ENCODE assay signal across 1 cellular context in the genomic region with DNA sequence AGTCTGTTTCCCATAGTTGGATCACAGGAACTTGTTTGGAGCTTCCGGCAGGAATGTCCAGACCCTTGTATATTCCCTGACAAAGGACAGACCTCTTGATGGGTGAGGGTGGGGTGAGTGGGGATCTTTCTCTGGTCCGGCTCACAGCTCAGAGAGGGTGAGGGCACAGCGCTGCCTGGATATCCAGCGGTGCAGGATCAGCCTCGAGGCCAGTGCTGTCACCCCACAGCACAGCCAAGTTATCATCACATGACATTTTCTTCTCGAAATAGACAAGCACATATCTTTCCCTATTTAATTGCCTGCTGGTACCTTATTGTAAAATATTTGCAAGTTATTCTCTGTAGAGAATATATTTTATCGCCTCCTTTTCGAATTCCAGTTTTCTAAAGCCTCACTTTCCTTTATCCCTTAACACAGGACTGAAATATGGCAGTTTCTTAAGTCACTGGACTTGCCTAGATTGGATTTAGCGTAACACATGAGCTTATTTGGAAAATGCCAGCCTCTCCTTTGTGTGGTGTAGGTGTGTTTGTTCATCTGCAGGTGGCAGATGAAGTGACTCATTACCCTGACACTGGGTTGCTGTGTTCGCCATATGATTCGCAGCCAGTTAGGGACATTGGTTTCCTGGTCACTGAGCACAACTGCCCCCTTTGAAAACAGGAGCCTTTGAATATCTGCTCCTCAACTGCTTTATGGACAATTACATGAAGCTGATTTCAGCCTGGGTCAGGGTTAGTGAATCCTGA.
A peak's percentile ranks its signal among the peaks of the same experiment; 100 is the strongest.
TF ChIP-seq lines count a peak whose summit lies in the region.

No MANE protein-coding gene starts in this region.

TF ChIP-seq in HepG2, 621 proteins besides CTCF, POLR2A, EP300 and RAD21 (continued from another document):
- TF ChIP-seq MAFG (CRISPR knock-in tag; IDR thresholded peaks at IDR 0.05) (no peak), FOSL2 (CRISPR knock-in tag; IDR thresholded peaks at IDR 0.05) (peak; percentile 39; the same call in 1 of the 2 replicates)
- TF ChIP-seq, protein P1, sequence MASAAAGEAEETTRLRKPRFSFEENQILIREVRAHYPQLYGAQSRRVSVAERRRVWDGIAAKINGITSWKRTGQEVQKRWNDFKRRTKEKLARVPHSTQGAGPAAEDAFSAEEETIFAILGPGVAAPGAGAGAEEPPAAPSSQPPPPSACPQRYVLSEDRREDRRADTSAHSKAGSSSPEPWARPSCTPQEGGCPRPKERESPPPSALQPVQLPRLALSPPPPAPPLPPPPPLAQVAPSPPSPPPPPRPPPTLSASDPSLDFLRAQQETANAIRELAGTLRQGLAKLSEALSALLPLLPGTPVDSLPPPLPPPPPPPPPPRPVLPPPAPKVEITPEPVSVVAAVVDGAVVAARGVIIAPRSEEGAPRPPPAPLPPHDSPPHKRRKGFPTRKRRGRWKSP (CRISPR knock-in tag; IDR thresholded peaks at IDR 0.05) = no peak
